Comparison of ENCODE assay signal across 14 cellular contexts in genomic region chr3:122553171-122553570, GRCh38. TPM values are rescaled to one million over a fixed set of nuclear protein-coding genes. Genes with fewer than 3 reads are reported as not detected.
A peak's percentile ranks its signal among the peaks of the same experiment; 100 is the strongest.
DNase-seq lines count a peak whose midpoint lies in the region; ATAC-seq and TF ChIP-seq lines count a peak whose summit lies in the region.
"Had no signal": no experiment of that assay in that cellular context is flagged by ENCODE, and none has a peak within 500 bp of the region (broad histone marks: within the 10 kb centered on the region; RNA-seq: fewer than 3 reads in every experiment).

No MANE protein-coding gene starts in this region.

- peaks cover 43% of the 10 kb centered on the region for H3K36me3 Mint-ChIP-seq in natural killer cell treated with Interleukin-12 subunit alpha and Interleukin-12 subunit beta and Interleukin-15 and Interleukin-18, amount 100 ng/mL, for 72 hours
- peaks cover 39% of the 10 kb centered on the region for H3K36me3 Mint-ChIP-seq in natural killer cell

- intact Hi-C loops in natural killer cell (cut with micrococcal nuclease): no loop called here

- H3K4me3 Mint-ChIP-seq in natural killer cell treated with Interleukin-12 subunit alpha and Interleukin-12 subunit beta and Interleukin-15 and Interleukin-18, amount 100 ng/mL, for 72 hours: no peak overlapping the region
- H3K4me3 Mint-ChIP-seq in natural killer cell: no peak overlapping the region
- H3K4me3 Mint-ChIP-seq: CD4-positive, CD25-positive, alpha-beta regulatory T cell; CD8-positive, alpha-beta T cell had no signal

- no peaks in the 10 kb centered on the region for H3K27me3 Mint-ChIP-seq in natural killer cell treated with Interleukin-12 subunit alpha and Interleukin-12 subunit beta and Interleukin-15 and Interleukin-18, amount 100 ng/mL, for 72 hours
- H3K27me3 Mint-ChIP-seq in natural killer cell (ENCODE audit: low read depth in 2 of 2): no peaks in the 10 kb centered on the region
- H3K27me3 Mint-ChIP-seq: CD4-positive, CD25-positive, alpha-beta regulatory T cell had no signal

- H3K9me3 Mint-ChIP-seq in natural killer cell treated with Interleukin-12 subunit alpha and Interleukin-12 subunit beta and Interleukin-15 and Interleukin-18, amount 100 ng/mL, for 72 hours: no peaks in the 10 kb centered on the region
- no peaks in the 10 kb centered on the region for H3K9me3 Mint-ChIP-seq in natural killer cell
- H3K9me3 Mint-ChIP-seq: CD4-positive, CD25-positive, alpha-beta regulatory T cell; CD8-positive, alpha-beta T cell had no signal

- no peak for ATAC-seq in natural killer cell treated with Interleukin-12 subunit alpha and Interleukin-12 subunit beta and Interleukin-15 and Interleukin-18, amount 100 ng/mL, for 72 hours
- no peak for ATAC-seq in natural killer cell
- peak; percentile 57 for ATAC-seq in left lobe of liver
- no peak for ATAC-seq in HG02678 (IDR thresholded peaks at IDR 0.05; ENCODE audit: unreplicated experiment)
- ATAC-seq: CD8-positive, alpha-beta T cell had no signal

- peak overlapping the region; percentile 1 to 14 for H3K27ac Mint-ChIP-seq in natural killer cell treated with Interleukin-12 subunit alpha and Interleukin-12 subunit beta and Interleukin-15 and Interleukin-18, amount 100 ng/mL, for 72 hours
- H3K27ac Mint-ChIP-seq in natural killer cell: peak overlapping the region in 1 of 2 donors; percentile 15
- H3K27ac Mint-ChIP-seq: CD8-positive, alpha-beta T cell had no signal

- TF ChIP-seq CTCF in natural killer cell (IDR thresholded peaks at IDR 0.05): no peak

- no peak for DNase-seq in natural killer cell treated with Interleukin-12 subunit alpha and Interleukin-12 subunit beta and Interleukin-15 and Interleukin-18, amount 100 ng/mL, for 72 hours (ENCODE audit: low spot score)
- DNase-seq in natural killer cell (no peak), left lobe of liver (ENCODE audit: low spot score) (no peak)
- DNase-seq: Caco-2; CD4-positive, CD25-positive, alpha-beta regulatory T cell; CD8-positive, alpha-beta T cell; DMS153; DND-41; GOT3; H7; HCEC 1CT had no signal

- peaks cover 15 to 17% of the 10 kb centered on the region in 2 donors for H3K4me1 Mint-ChIP-seq in natural killer cell treated with Interleukin-12 subunit alpha and Interleukin-12 subunit beta and Interleukin-15 and Interleukin-18, amount 100 ng/mL, for 72 hours (ENCODE audit: low read depth in 2 of 2)
- H3K4me1 Mint-ChIP-seq in natural killer cell: peaks cover 16 to 26% of the 10 kb centered on the region in 2 donors

RNA-seq across cellular contexts. Expression of gene PARP9, which starts 10.9 kb away (rescaled TPM):
- 10 to 100 TPM; 45.5 to 61.7 TPM for total RNA-seq in natural killer cell treated with Interleukin-12 subunit alpha and Interleukin-12 subunit beta and Interleukin-15 and Interleukin-18, amount 100 ng/mL, for 72 hours
- total RNA-seq in natural killer cell (10 to 100 TPM; 23.8 to 41.1 (median 38.5) TPM), left lobe of liver (39.0 TPM)

RNA-seq across cellular contexts. Expression of gene DTX3L, which starts 11.0 kb away (rescaled TPM):
- 100 to 1,000 TPM in 1 of 2 donors, 10 to 100 TPM in 1; 56.4 to 110 TPM for total RNA-seq in natural killer cell treated with Interleukin-12 subunit alpha and Interleukin-12 subunit beta and Interleukin-15 and Interleukin-18, amount 100 ng/mL, for 72 hours
- total RNA-seq in natural killer cell (10 to 100 TPM; 40.8 to 61.0 (median 51.8) TPM), left lobe of liver (31.1 TPM)

RNA-seq across cellular contexts. Expression of gene PARP15, which starts 24.3 kb away (rescaled TPM):
- 10 to 100 TPM; 49.6 to 72.9 TPM for total RNA-seq in natural killer cell treated with Interleukin-12 subunit alpha and Interleukin-12 subunit beta and Interleukin-15 and Interleukin-18, amount 100 ng/mL, for 72 hours
- 100 to 1,000 TPM; 164 to 199 (median 198) TPM for total RNA-seq in natural killer cell
- 1.0 TPM for total RNA-seq in left lobe of liver
- total RNA-seq: A172, A673, H7 had no signal

RNA-seq across cellular contexts. Expression of gene KPNA1, which starts 38.4 kb away (rescaled TPM):
- 10 to 100 TPM; 55.9 to 64.7 TPM for total RNA-seq in natural killer cell treated with Interleukin-12 subunit alpha and Interleukin-12 subunit beta and Interleukin-15 and Interleukin-18, amount 100 ng/mL, for 72 hours
- total RNA-seq in natural killer cell (10 to 100 TPM; 62.3 to 67.1 (median 63.1) TPM), left lobe of liver (47.1 TPM)

Comparison
In these comparisons a context has a peak if more than half of its experiments do, and no peak if none do; other contexts are left out.
1. RNA of gene PARP15, which starts 24.3 kb away (total RNA-seq): 164 to 199 TPM in natural killer cell and 49.6 to 72.9 TPM in natural killer cell treated with Interleukin-12 subunit alpha and Interleukin-12 subunit beta and Interleukin-15 and Interleukin-18, amount 100 ng/mL, for 72 hours; 1.0 TPM in left lobe of liver (single experiment); every median in the first group is over 10 times any median in the second.